26 cellular contexts compared by ENCODE assay signal in genomic region chr12:78261901-78262300, GRCh38.
"Had no signal": no experiment of that assay in that cellular context is flagged by ENCODE, and none has a peak within 500 bp of the region (broad histone marks: within the 10 kb centered on the region; RNA-seq: fewer than 3 reads in every experiment).

No MANE protein-coding gene starts in this region.

- H3K4me3 ChIP-seq: colonic mucosa, hepatocyte, left ventricle myocardium inferior, lower lobe of right lung, mucosa of descending colon, psoas muscle, right lobe of liver, tibial artery, upper lobe of right lung, vagina had no signal

- H3K27ac ChIP-seq: colonic mucosa, foreskin keratinocyte, hepatocyte, left ventricle myocardium inferior, lower lobe of right lung, parathyroid adenoma, psoas muscle, right lobe of liver, tibial artery, upper lobe of right lung, vagina had no signal

- H3K27ac Mint-ChIP-seq: naive thymus-derived CD8-positive, alpha-beta T cell; stimulated activated effector memory CD8-positive, alpha-beta T cell treated with anti-CD3 and anti-CD28 coated beads, Interleukin-12 subunit alpha, Interleukin-12 subunit beta, amount 100 ng/mL, for 72 hours had no signal

- H3K4me3 Mint-ChIP-seq: naive thymus-derived CD8-positive, alpha-beta T cell; neural crest cell; stimulated activated effector memory CD8-positive, alpha-beta T cell treated with anti-CD3 and anti-CD28 coated beads, Interleukin-12 subunit alpha, Interleukin-12 subunit beta, amount 100 ng/mL, for 72 hours had no signal

- H3K4me2 ChIP-seq: hepatocyte had no signal

- DNase-seq: colonic mucosa; dermis blood vessel endothelial cell; erythroblast; foreskin keratinocyte; head of caudate nucleus; kidney; left cardiac atrium; left ventricle myocardium inferior; lower lobe of right lung; mesendoderm; mucosa of descending colon; naive thymus-derived CD8-positive, alpha-beta T cell; occipital lobe; psoas muscle; retina; right lobe of liver; stimulated activated CD4-positive, alpha-beta T cell treated with anti-CD3 and anti-CD28 coated beads, Interleukin-4, amount 100 ng/mL, for 1 hour; stimulated activated CD8-positive, alpha-beta memory T cell treated with anti-CD3 and anti-CD28 coated beads, Interleukin-4, amount 100 ng/mL, for 48 hours; stimulated activated naive CD8-positive, alpha-beta T cell treated with anti-CD3 and anti-CD28 coated beads, Interleukin-15, Interleukin-2, amounts not matched to agents 100 U/mL and 50 U/mL, for 24 hours; tibial artery; upper lobe of right lung had no signal

- H3K4me1 Mint-ChIP-seq: naive thymus-derived CD8-positive, alpha-beta T cell; stimulated activated effector memory CD8-positive, alpha-beta T cell treated with anti-CD3 and anti-CD28 coated beads, Interleukin-12 subunit alpha, Interleukin-12 subunit beta, amount 100 ng/mL, for 72 hours had no signal

- H3K36me3 Mint-ChIP-seq: naive thymus-derived CD8-positive, alpha-beta T cell; stimulated activated effector memory CD8-positive, alpha-beta T cell treated with anti-CD3 and anti-CD28 coated beads, Interleukin-12 subunit alpha, Interleukin-12 subunit beta, amount 100 ng/mL, for 72 hours had no signal

- H2AFZ ChIP-seq: hepatocyte, parathyroid adenoma had no signal

- H3K36me3 ChIP-seq: colonic mucosa, left ventricle myocardium inferior, lower lobe of right lung, right lobe of liver, tibial artery, upper lobe of right lung, vagina had no signal

- ATAC-seq: foreskin keratinocyte; left cardiac atrium; lower lobe of right lung; mucosa of descending colon; naive thymus-derived CD8-positive, alpha-beta T cell; psoas muscle; right lobe of liver; stimulated activated effector memory CD8-positive, alpha-beta T cell treated with anti-CD3 and anti-CD28 coated beads, Interleukin-12 subunit alpha, Interleukin-12 subunit beta, amount 100 ng/mL, for 72 hours; stimulated activated naive CD8-positive, alpha-beta T cell treated with anti-CD3 and anti-CD28 coated beads, Interleukin-15, Interleukin-2, amounts not matched to agents 100 U/mL and 50 U/mL, for 24 hours; upper lobe of right lung had no signal

- H3K9ac ChIP-seq: parathyroid adenoma had no signal

- H3K9me3 ChIP-seq: colonic mucosa, lower lobe of right lung, mucosa of descending colon, psoas muscle, right lobe of liver, upper lobe of right lung, vagina had no signal

- H3K27me3 ChIP-seq: colonic mucosa, foreskin keratinocyte, hepatocyte, right lobe of liver, tibial artery, upper lobe of right lung, vagina had no signal

- H3K79me2 ChIP-seq: hepatocyte, parathyroid adenoma had no signal

- H3K4me1 ChIP-seq: colonic mucosa, foreskin keratinocyte, left ventricle myocardium inferior, lower lobe of right lung, parathyroid adenoma, psoas muscle, right lobe of liver, tibial artery, upper lobe of right lung, vagina had no signal
